21 cellular contexts compared by ENCODE assay signal in the genomic region with DNA sequence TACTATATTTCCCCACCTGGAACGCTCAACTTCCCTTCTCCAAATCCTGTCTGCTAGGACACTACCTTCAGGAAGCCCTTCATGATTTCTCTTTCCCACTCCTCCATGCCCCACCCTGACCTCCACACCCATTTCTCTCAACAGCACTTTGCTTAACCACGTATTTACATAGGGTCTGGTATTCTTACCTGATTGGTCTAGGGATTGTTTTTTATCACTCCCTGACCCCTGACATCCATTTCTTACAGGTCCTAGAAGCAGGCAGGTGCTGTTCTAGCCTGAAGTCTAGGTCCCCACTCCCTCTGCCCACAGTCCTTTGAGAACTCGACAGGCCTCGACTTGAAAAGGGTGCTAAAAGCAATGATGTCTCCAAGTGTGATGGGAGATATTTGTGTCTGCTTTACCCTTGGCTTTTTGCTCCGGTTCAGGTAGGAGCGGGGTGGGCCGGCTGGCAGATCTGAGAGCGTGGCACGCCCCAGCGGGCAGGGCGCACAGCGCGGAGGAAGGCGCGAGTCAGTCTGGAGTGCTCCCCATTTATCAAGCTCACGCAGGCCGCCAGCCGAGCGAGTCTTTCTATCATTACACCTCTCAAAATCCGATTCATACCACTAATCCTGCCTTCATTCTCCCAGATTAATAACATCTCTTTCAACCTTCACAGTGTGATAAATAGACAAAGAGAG. TPM values are rescaled to one million over a fixed set of nuclear protein-coding genes. Genes with fewer than 3 reads are reported as not detected.
DNase-seq lines count a peak whose midpoint lies in the region; ATAC-seq and TF ChIP-seq lines count a peak whose summit lies in the region.
"Had no signal": no experiment of that assay in that cellular context is flagged by ENCODE, and none has a peak within 500 bp of the region (broad histone marks: within the 10 kb centered on the region; RNA-seq: fewer than 3 reads in every experiment).

No MANE protein-coding gene starts in this region.

- H3K27ac Mint-ChIP-seq in type B pancreatic cell: peak overlapping the region; percentile 2
- H3K27ac Mint-ChIP-seq: activated CD8-positive, alpha-beta memory T cell treated with anti-CD3 and anti-CD28 coated beads, Interleukin-2, amount 10 ng/mL, durations not matched to agents 7 days and 5 days; IgD-negative memory B cell had no signal

- H2AFZ ChIP-seq in PC-9: no peak overlapping the region

- CTCF ChIA-PET in PC-9 (lab: Charles Lee): no interaction called here

- intact Hi-C loops in PC-9 (cut with micrococcal nuclease; ENCODE audit: unreplicated experiment): no loop called here
- intact Hi-C loops in left colon (cut with DNase I, micrococcal nuclease): no loop called here

- H3K9me3 Mint-ChIP-seq in type B pancreatic cell: no peaks in the 10 kb centered on the region
- H3K9me3 Mint-ChIP-seq: IgD-negative memory B cell had no signal

- H3K4me1 ChIP-seq in PC-9 (replicated peaks; ENCODE audit: insufficient read depth): peaks cover 16% of the 10 kb centered on the region
- H3K4me1 ChIP-seq: testis had no signal

- H3K27me3 ChIP-seq in PC-9 (ENCODE audit: insufficient read depth, low read depth): no peaks in the 10 kb centered on the region
- H3K27me3 ChIP-seq: BE2C, esophagus muscularis mucosa, Peyer's patch, testis had no signal

- no peaks in the 10 kb centered on the region for H3K9me3 ChIP-seq in PC-9 (ENCODE audit: insufficient read depth, low read depth)
- H3K9me3 ChIP-seq: BE2C, esophagus muscularis mucosa, Peyer's patch, testis had no signal

- DNase-seq in NCI-H82 (lab: John Stamatoyannopoulos, UW) (peak; percentile 52), NCI-H82 treated with DMSO at 0.1 percent for 48 hours (lab: John Stamatoyannopoulos, UW; ENCODE audit: unreplicated experiment) (no peak), PC-9 (no peak), left colon (peak; percentile 66 to 75), type B pancreatic cell (ENCODE audit: extremely low spot score, unreplicated experiment) (no peak), cortex of kidney (lab: John Stamatoyannopoulos, UW) (no peak)
- DNase-seq in activated CD4-positive, alpha-beta T cell treated with anti-CD3 and anti-CD28 coated beads for 4 hours: no peak
- DNase-seq: activated CD8-positive, alpha-beta memory T cell treated with anti-CD3 and anti-CD28 coated beads, Interleukin-2, amount 10 ng/mL, durations not matched to agents 7 days and 5 days; activated effector memory CD4-positive, alpha-beta T cell treated with Interleukin-2 at 50 U/mL for 16 hours; BE2C; GDM1; NCI-H2171; NCI-H774; stimulated activated CD8-positive, alpha-beta memory T cell treated with anti-CD3 and anti-CD28 coated beads, Interleukin-4, amount 100 ng/mL, for 48 hours; testis had no signal

- H3K4me2 ChIP-seq in PC-9: peak overlapping the region; percentile 13; the same call in 1 of the 2 replicates

- H3F3A ChIP-seq in PC-9 (ENCODE audit: insufficient read depth, low read depth): no peaks in the 10 kb centered on the region

- no TSS peak for BruUV-seq in PC-9 (replicated peaks; lab: Mats Ljungman, UMichigan)

- peaks cover 42% of the 10 kb centered on the region for H3K4me1 Mint-ChIP-seq in type B pancreatic cell (ENCODE audit: unreplicated experiment)

- no peak overlapping the region for H3K4me3 Mint-ChIP-seq in type B pancreatic cell
- H3K4me3 Mint-ChIP-seq: activated CD8-positive, alpha-beta memory T cell treated with anti-CD3 and anti-CD28 coated beads, Interleukin-2, amount 10 ng/mL, durations not matched to agents 7 days and 5 days; IgD-negative memory B cell had no signal

- H3K4me3 ChIP-seq in PC-9: no peak overlapping the region
- H3K4me3 ChIP-seq: esophagus muscularis mucosa, Peyer's patch, SK-N-MC, testis had no signal

- TF ChIP-seq CTCF in PC-9 (conservative IDR thresholded peaks at IDR 0.05) (no peak), type B pancreatic cell (conservative IDR thresholded peaks at IDR 0.05) (no peak)

- H4K20me1 ChIP-seq in PC-9 (ENCODE audit: insufficient read depth): peaks cover 11% of the 10 kb centered on the region

- POLR2A ChIA-PET in PC-9 (lab: Charles Lee; ENCODE audit: unreplicated experiment): no interaction called here

- no peaks in the 10 kb centered on the region for H3K9me2 ChIP-seq in PC-9 (ENCODE audit: insufficient read depth)

- H3K27me3 Mint-ChIP-seq in type B pancreatic cell: no peaks in the 10 kb centered on the region
- H3K27me3 Mint-ChIP-seq: activated CD8-positive, alpha-beta memory T cell treated with anti-CD3 and anti-CD28 coated beads, Interleukin-2, amount 10 ng/mL, durations not matched to agents 7 days and 5 days; IgD-negative memory B cell had no signal

- ATAC-seq in left colon (peak; percentile 79), GM21786 (IDR thresholded peaks at IDR 0.05; ENCODE audit: unreplicated experiment) (no peak)
- ATAC-seq: activated CD8-positive, alpha-beta memory T cell treated with anti-CD3 and anti-CD28 coated beads, Interleukin-2, amount 10 ng/mL, durations not matched to agents 7 days and 5 days had no signal

- H3K36me3 ChIP-seq in PC-9 (ENCODE audit: low read depth): 0 out of 2 replicates have a peak, but pooled peaks cover 11% of the 10 kb centered on the region
- H3K36me3 ChIP-seq: BE2C, Peyer's patch had no signal

- H3K27ac ChIP-seq in PC-9: no peak overlapping the region
- H3K27ac ChIP-seq: 22Rv1, esophagus muscularis mucosa, SK-N-MC, testis had no signal

- H3K79me2 ChIP-seq in PC-9 (ENCODE audit: low read depth): no peaks in the 10 kb centered on the region

- H3K36me3 Mint-ChIP-seq in type B pancreatic cell: peaks cover 4% of the 10 kb centered on the region
- H3K36me3 Mint-ChIP-seq: activated CD8-positive, alpha-beta memory T cell treated with anti-CD3 and anti-CD28 coated beads, Interleukin-2, amount 10 ng/mL, durations not matched to agents 7 days and 5 days had no signal

RNA-seq across cellular contexts. Expression of a gene that starts 47.7 kb away (rescaled TPM):
- total RNA-seq in PC-9 (2021): 54.2 and 68.4 TPM in 2 replicates
- total RNA-seq in left colon: 10 to 100 TPM; 39.0 to 44.4 TPM
- 45.7 and 54.6 TPM in 2 replicates for total RNA-seq in type B pancreatic cell (ENCODE audit: low replicate concordance)

Comparison
In these comparisons a context has a peak if more than half of its experiments do, and no peak if none do; other contexts are left out.
1. DNase-seq: peak in NCI-H82 (single experiment) and left colon (2 of 2); none in NCI-H82 treated with DMSO at 0.1 percent for 48 hours (single experiment), PC-9 (0 of 2), type B pancreatic cell (single experiment), activated CD4-positive, alpha-beta T cell treated with anti-CD3 and anti-CD28 coated beads for 4 hours (0 of 2) and cortex of kidney (single experiment).